13 cellular contexts compared by ENCODE assay signal in genomic region chr11:35723493-35724284, GRCh38.
DNase-seq lines count a peak whose midpoint lies in the region; ATAC-seq, FAIRE-seq and TF ChIP-seq lines count a peak whose summit lies in the region.
"Had no signal": no experiment of that assay in that cellular context is flagged by ENCODE, and none has a peak within 500 bp of the region (broad histone marks: within the 10 kb centered on the region; RNA-seq: fewer than 3 reads in every experiment).

No MANE protein-coding gene starts in this region.

- TF ChIP-seq RAD21 in GM12878 (IDR thresholded peaks at IDR 0.05; ENCODE audit: insufficient read depth, low read depth, low read length): no peak

- TF ChIP-seq POLR2A in GM12878 (IDR thresholded peaks at IDR 0.05; ENCODE audit: low read depth, low read length): no peak

- H3K4me1 ChIP-seq in GM12878 (ENCODE audit: control insufficient read depth, insufficient read depth, low read length) (peaks cover 33% of the 10 kb centered on the region), mucosa of descending colon (ENCODE audit: low read depth) (no peaks in the 10 kb centered on the region)
- H3K4me1 ChIP-seq: HAP-1 had no signal

- intact Hi-C loops in GM12878 (cut with micrococcal nuclease; ENCODE audit: unreplicated experiment) (loop anchor here (1.0 to 2.0 kb wide), 2 partner anchors 39 to 61 kb away; partner anchors contain the start of gene TRIM44), mucosa of descending colon (cut with DNase I, micrococcal nuclease) (no loop called here)

- DNase-seq in GM12878 (ENCODE audit: low read depth, low spot score) (no peak), mucosa of descending colon (no peak), activated gamma-delta T cell treated with Interleukin-2 at 50 U/mL for 16 hours (no peak), GM13976 (ENCODE audit: low spot score) (no peak)
- no peak for DNase-seq in activated T-cell treated with anti-CD3 and anti-CD28 coated beads, Interleukin-2, amount 50 U/mL, for 24 hours
- DNase-seq: DMS79, NCI-H1436 treated with DMSO at 0.1 percent for 48 hours had no signal

- H3K27ac Mint-ChIP-seq in activated T-cell treated with anti-CD3 and anti-CD28 coated beads, Interleukin-2, amount 50 U/mL, for 24 hours: no peak overlapping the region
- H3K27ac Mint-ChIP-seq: natural killer cell treated with Interleukin-12 subunit alpha and Interleukin-12 subunit beta and Interleukin-15 and Interleukin-18, amount 100 ng/mL, for 72 hours; T-helper 1 cell treated with Interleukin-12 subunit alpha and Interleukin-12 subunit beta and Interleukin-4 antibody, amounts not matched to agents 30 μg/mL and 1 μg/mL, for 36 hours had no signal

- H2AFZ ChIP-seq in GM12878 (ENCODE audit: control insufficient read depth, low read depth, low read length): no peak overlapping the region

- RAD21 ChIA-PET in GM12878 (lab: Charles Lee; ENCODE audit: unreplicated experiment): interaction anchor here (1.0 kb wide), 1 partner anchor 99 kb away, joined by 3 read pairs; no protein-coding TSS in a partner anchor

- 96% methylated on average over 3 of the region's 3 CpGs for WGBS in GM12878 (ENCODE audit: insufficient coverage, insufficient replicate concordance, low lambda C conversion rate, missing lambda C conversion rate)

- in situ Hi-C loops in GM12878 (cut with MboI): no loop called here
- in situ Hi-C loops in GM13976 (cut with MboI; ENCODE audit: low sequenced_read_pairs, unreplicated experiment): no loop called here

- H3K4me3 ChIP-seq in GM12878: no peak overlapping the region
- H3K4me3 ChIP-seq in mucosa of descending colon: no peak overlapping the region
- H3K4me3 ChIP-seq: HAP-1, skin epidermis had no signal

- H3K27ac ChIP-seq in GM12878 (ENCODE audit: control insufficient read depth, insufficient read depth): no peak overlapping the region; the same call in 1 of the 2 replicates
- H3K27ac ChIP-seq: skin epidermis had no signal

- no peak overlapping the region for H3K9ac ChIP-seq in GM12878 (ENCODE audit: control insufficient read depth, insufficient read depth, low read length)

- FAIRE-seq in GM12878 (lab: Jason Lieb, UNC): no peak

- TF ChIP-seq EP300 in GM12878 (IDR thresholded peaks at IDR 0.05; ENCODE audit: borderline replicate concordance in 1 of 2, control insufficient read depth in 1 of 2, low read depth in 2 of 2, low read length in 2 of 2): no peak

- H3K36me3 ChIP-seq in GM12878 (ENCODE audit: control insufficient read depth in 2 of 2, insufficient read depth in 2 of 2, low read length in 1 of 2) (peaks cover 2 to 9% of the 10 kb centered on the region in 2 experiments), mucosa of descending colon (ENCODE audit: low read depth) (no peaks in the 10 kb centered on the region)
- H3K36me3 ChIP-seq: HAP-1 had no signal

- SMC1A ChIA-PET in GM12878 (lab: Charles Lee; ENCODE audit: uncharacterized antibody, unreplicated experiment): interaction anchor here (0.9 to 5.3 kb wide), 6 partner anchors 9 to 98 kb away, joined by 3 to 20 read pairs (median 4); no protein-coding TSS in a partner anchor

- POLR2A ChIA-PET in GM12878 (lab: Charles Lee): no interaction called here

- BruUV-seq in GM12878 (replicated peaks; lab: Mats Ljungman, UMichigan): no TSS peak

- TF ChIP-seq CTCF in GM12878 (IDR thresholded peaks at IDR 0.05 in 2 of 3, conservative IDR thresholded peaks at IDR 0.05 in 1 of 3; ENCODE audit: control insufficient read depth in 2 of 3, extremely low read depth in 1 of 3, insufficient read depth in 1 of 3, low read depth in 3 of 3, low read length in 3 of 3): no peak
- TF ChIP-seq CTCF in mucosa of descending colon (IDR thresholded peaks at IDR 0.05): no peak
- no peak for TF ChIP-seq CTCF in GM13976 (IDR thresholded peaks at IDR 0.05; ENCODE audit: borderline replicate concordance, control extremely low read depth, extremely low read depth, insufficient read depth, missing control alignments)

- H3K27me3 ChIP-seq in GM12878 (replicated peaks in 1 of 2; ENCODE audit: control insufficient read depth in 2 of 2, insufficient read depth in 2 of 2, low read length in 1 of 2): no peaks in the 10 kb centered on the region

- H3K4me1 Mint-ChIP-seq in activated T-cell treated with anti-CD3 and anti-CD28 coated beads, Interleukin-2, amount 50 U/mL, for 24 hours (ENCODE audit: low read depth): peaks cover 18% of the 10 kb centered on the region

- H3K79me2 ChIP-seq in GM12878 (ENCODE audit: control insufficient read depth, insufficient read depth, low read length): peaks cover 22% of the 10 kb centered on the region

- ATAC-seq in GM19463 (IDR thresholded peaks at IDR 0.05; ENCODE audit: unreplicated experiment) (peak; percentile 62), HG03196 (IDR thresholded peaks at IDR 0.05; ENCODE audit: unreplicated experiment) (peak; percentile 77), GM12878 (peak; percentile 55), mucosa of descending colon (peak; percentile 56)
- ATAC-seq: natural killer cell treated with Interleukin-12 subunit alpha and Interleukin-12 subunit beta and Interleukin-15 and Interleukin-18, amount 100 ng/mL, for 72 hours had no signal

- H3K9me3 ChIP-seq in GM12878 (replicated peaks; ENCODE audit: control insufficient read depth, insufficient read depth, low read length) (no peaks in the 10 kb centered on the region; the same call in 1 of the 3 replicates), mucosa of descending colon (no peaks in the 10 kb centered on the region)
- H3K9me3 ChIP-seq: HAP-1 had no signal

- H3K4me2 ChIP-seq in GM12878 (ENCODE audit: control insufficient read depth, insufficient read depth): no peak overlapping the region

- H3K36me3 Mint-ChIP-seq in activated T-cell treated with anti-CD3 and anti-CD28 coated beads, Interleukin-2, amount 50 U/mL, for 24 hours (ENCODE audit: low read depth): peaks cover 59% of the 10 kb centered on the region

- no peak overlapping the region for H3K4me3 Mint-ChIP-seq in activated T-cell treated with anti-CD3 and anti-CD28 coated beads, Interleukin-2, amount 50 U/mL, for 24 hours
- H3K4me3 Mint-ChIP-seq: natural killer cell treated with Interleukin-12 subunit alpha and Interleukin-12 subunit beta and Interleukin-15 and Interleukin-18, amount 100 ng/mL, for 72 hours; T-helper 1 cell treated with Interleukin-12 subunit alpha and Interleukin-12 subunit beta and Interleukin-4 antibody, amounts not matched to agents 30 μg/mL and 1 μg/mL, for 36 hours had no signal

- H3K27me3 Mint-ChIP-seq in activated T-cell treated with anti-CD3 and anti-CD28 coated beads, Interleukin-2, amount 50 U/mL, for 24 hours: no peaks in the 10 kb centered on the region
- H3K27me3 Mint-ChIP-seq: natural killer cell treated with Interleukin-12 subunit alpha and Interleukin-12 subunit beta and Interleukin-15 and Interleukin-18, amount 100 ng/mL, for 72 hours had no signal

- H3K9me3 Mint-ChIP-seq in activated T-cell treated with anti-CD3 and anti-CD28 coated beads, Interleukin-2, amount 50 U/mL, for 24 hours: peaks cover 5% of the 10 kb centered on the region
- H3K9me3 Mint-ChIP-seq: natural killer cell treated with Interleukin-12 subunit alpha and Interleukin-12 subunit beta and Interleukin-15 and Interleukin-18, amount 100 ng/mL, for 72 hours had no signal

- no peaks in the 10 kb centered on the region for H4K20me1 ChIP-seq in GM12878 (ENCODE audit: control insufficient read depth, insufficient read depth)

- CTCF ChIA-PET in GM12878 (lab: Yijun Ruan, JAX): interaction anchor here (0.7 to 1.0 kb wide), 3 partner anchors 9 to 98 kb away, joined by 3 read pairs; no protein-coding TSS in a partner anchor

TF ChIP-seq in GM12878, 131 proteins besides CTCF, POLR2A, EP300 and RAD21:
- peak; percentile 25; the same call in 1 of the 2 replicates for TF ChIP-seq MTA2 (IDR thresholded peaks at IDR 0.05; ENCODE audit: low read depth)
- peak; percentile 89 for TF ChIP-seq REST (IDR thresholded peaks at IDR 0.05; ENCODE audit: low read depth, low read length)
- no peak for TF ChIP-seq NFIC (IDR thresholded peaks at IDR 0.05; ENCODE audit: low read depth, low read length)
- TF ChIP-seq ZNF24 (IDR thresholded peaks at IDR 0.05): no peak
- no peak for TF ChIP-seq IRF3 (IDR thresholded peaks at IDR 0.05)
- TF ChIP-seq TARDBP (IDR thresholded peaks at IDR 0.05; ENCODE audit: borderline replicate concordance): no peak
